1 cellular context compared by ENCODE assay signal in genomic region chr15:84716036-84716732, GRCh38.
TF ChIP-seq lines count a peak whose summit lies in the region.

Gene SEC11A (minus strand): TSS chr15:84716139. CDS start chr15:84716075, 64 bp downstream.

TF ChIP-seq in HepG2, 621 proteins besides CTCF, POLR2A, EP300 and RAD21 (continued from another document):
- TF ChIP-seq, protein P1, sequence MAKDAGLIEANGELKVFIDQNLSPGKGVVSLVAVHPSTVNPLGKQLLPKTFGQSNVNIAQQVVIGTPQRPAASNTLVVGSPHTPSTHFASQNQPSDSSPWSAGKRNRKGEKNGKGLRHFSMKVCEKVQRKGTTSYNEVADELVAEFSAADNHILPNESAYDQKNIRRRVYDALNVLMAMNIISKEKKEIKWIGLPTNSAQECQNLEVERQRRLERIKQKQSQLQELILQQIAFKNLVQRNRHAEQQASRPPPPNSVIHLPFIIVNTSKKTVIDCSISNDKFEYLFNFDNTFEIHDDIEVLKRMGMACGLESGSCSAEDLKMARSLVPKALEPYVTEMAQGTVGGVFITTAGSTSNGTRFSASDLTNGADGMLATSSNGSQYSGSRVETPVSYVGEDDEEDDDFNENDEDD (CRISPR knock-in tag; IDR thresholded peaks at IDR 0.05; ENCODE audit: borderline replicate concordance): peak; percentile 70; the same call in 1 of the 2 replicates
- TF ChIP-seq FLYWCH1 (CRISPR knock-in tag; IDR thresholded peaks at IDR 0.05) (no peak), ZNF678 (CRISPR knock-in tag; IDR thresholded peaks at IDR 0.05) (peak; percentile 44; the same call in 1 of the 2 replicates), POGZ (CRISPR knock-in tag; IDR thresholded peaks at IDR 0.05) (peak; percentile 90), ERF (CRISPR knock-in tag; IDR thresholded peaks at IDR 0.05) (peak; percentile 87), ZBTB20 (CRISPR knock-in tag; IDR thresholded peaks at IDR 0.05; ENCODE audit: borderline replicate concordance, low read depth) (peak; percentile 88), ZSCAN20 (CRISPR knock-in tag; IDR thresholded peaks at IDR 0.05; ENCODE audit: borderline replicate concordance) (no peak), RFXANK (CRISPR knock-in tag; IDR thresholded peaks at IDR 0.05) (0 out of 2 replicates have a peak, but pooled peaks have one; percentile 62), ZNF646 (CRISPR knock-in tag; IDR thresholded peaks at IDR 0.05) (0 out of 2 replicates have a peak, but pooled peaks have one; percentile 25), CEBPZ (IDR thresholded peaks at IDR 0.05; ENCODE audit: low read length) (no peak), NFATC3 (CRISPR knock-in tag; IDR thresholded peaks at IDR 0.05) (peak; percentile 63; the same call in 1 of the 2 replicates), ZNF121 (CRISPR knock-in tag; IDR thresholded peaks at IDR 0.05) (peak; percentile 35; the same call in 1 of the 2 replicates), SRF (IDR thresholded peaks at IDR 0.05; ENCODE audit: low read depth, low read length) (peak; percentile 57; the same call in 1 of the 2 replicates), LCORL (IDR thresholded peaks at IDR 0.05) (0 out of 2 replicates have a peak, but pooled peaks have one; percentile 5), LCORL (CRISPR knock-in tag; IDR thresholded peaks at IDR 0.05) (peak; percentile 85), ZFP36L2 (CRISPR knock-in tag; IDR thresholded peaks at IDR 0.05) (no peak), RBAK (CRISPR knock-in tag; IDR thresholded peaks at IDR 0.05) (no peak), ELF3 (CRISPR knock-in tag; IDR thresholded peaks at IDR 0.05) (no peak; the same call in 1 of the 2 replicates)
- TF ChIP-seq, protein P2, sequence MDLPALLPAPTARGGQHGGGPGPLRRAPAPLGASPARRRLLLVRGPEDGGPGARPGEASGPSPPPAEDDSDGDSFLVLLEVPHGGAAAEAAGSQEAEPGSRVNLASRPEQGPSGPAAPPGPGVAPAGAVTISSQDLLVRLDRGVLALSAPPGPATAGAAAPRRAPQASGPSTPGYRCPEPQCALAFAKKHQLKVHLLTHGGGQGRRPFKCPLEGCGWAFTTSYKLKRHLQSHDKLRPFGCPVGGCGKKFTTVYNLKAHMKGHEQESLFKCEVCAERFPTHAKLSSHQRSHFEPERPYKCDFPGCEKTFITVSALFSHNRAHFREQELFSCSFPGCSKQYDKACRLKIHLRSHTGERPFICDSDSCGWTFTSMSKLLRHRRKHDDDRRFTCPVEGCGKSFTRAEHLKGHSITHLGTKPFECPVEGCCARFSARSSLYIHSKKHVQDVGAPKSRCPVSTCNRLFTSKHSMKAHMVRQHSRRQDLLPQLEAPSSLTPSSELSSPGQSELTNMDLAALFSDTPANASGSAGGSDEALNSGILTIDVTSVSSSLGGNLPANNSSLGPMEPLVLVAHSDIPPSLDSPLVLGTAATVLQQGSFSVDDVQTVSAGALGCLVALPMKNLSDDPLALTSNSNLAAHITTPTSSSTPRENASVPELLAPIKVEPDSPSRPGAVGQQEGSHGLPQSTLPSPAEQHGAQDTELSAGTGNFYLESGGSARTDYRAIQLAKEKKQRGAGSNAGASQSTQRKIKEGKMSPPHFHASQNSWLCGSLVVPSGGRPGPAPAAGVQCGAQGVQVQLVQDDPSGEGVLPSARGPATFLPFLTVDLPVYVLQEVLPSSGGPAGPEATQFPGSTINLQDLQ (CRISPR knock-in tag; IDR thresholded peaks at IDR 0.05): no peak
